Comparison of ENCODE assay signal across 8 cellular contexts in genomic region chr6:158660331-158660730, GRCh38. TPM values are rescaled to one million over a fixed set of nuclear protein-coding genes. Genes with fewer than 3 reads are reported as not detected.
DNase-seq lines count a peak whose midpoint lies in the region; ATAC-seq and TF ChIP-seq lines count a peak whose summit lies in the region.

No MANE protein-coding gene starts in this region.

- peak overlapping the region in 6 of 8 donors; percentile 35 to 62 (median 48) for H3K4me3 Mint-ChIP-seq in CD4-positive, alpha-beta memory T cell

- no peaks in the 10 kb centered on the region for H3K27me3 Mint-ChIP-seq in CD4-positive, alpha-beta memory T cell

- H4K20me1 ChIP-seq in hepatocyte (ENCODE audit: insufficient read depth, poor library complexity, severe bottlenecking): no peaks in the 10 kb centered on the region

- WGBS in hepatocyte (ENCODE audit: low lambda C conversion rate, missing lambda C conversion rate): 43% methylated on average over 10 of the region's 10 CpGs
- WGBS in upper lobe of left lung, 2 donors: 20 to 41% methylated on average over 10 of the region's 10 CpGs

- POLR2A ChIA-PET in CD4-positive, alpha-beta memory T cell (lab: Charles Lee; ENCODE audit: partially characterized antibody): interaction anchor here (0.7 to 4.3 kb wide), 9 partner anchors 10 to 1063 kb away, joined by 3 to 34 read pairs (median 5); partner anchors contain the start of genes DYNLT1, RSPH3 and SYTL3

- peaks cover 34 to 38% of the 10 kb centered on the region in 2 donors for H3K36me3 Mint-ChIP-seq in CD4-positive, alpha-beta memory T cell

- no peak for TF ChIP-seq POLR2A in upper lobe of left lung (IDR thresholded peaks at IDR 0.05)

- DNase-seq in CD4-positive, alpha-beta memory T cell: peak; percentile 61 to 70 (median 67)
- DNase-seq in NCI-H2171 (lab: John Stamatoyannopoulos, UW) (peak; percentile 38), hepatocyte (ENCODE audit: low spot score) (peak; percentile 71), upper lobe of left lung (no peak), occipital lobe (lab: John Stamatoyannopoulos, UW) (no peak)
- DNase-seq in activated CD8-positive, alpha-beta memory T cell treated with anti-CD3 and anti-CD28 coated beads, Interleukin-2, amount 50 U/mL, for 48 hours: peak; percentile 59

- no peak overlapping the region for H2AFZ ChIP-seq in hepatocyte

- peak overlapping the region; percentile 35 to 93 (median 88) for H3K27ac Mint-ChIP-seq in CD4-positive, alpha-beta memory T cell

- peaks cover 28% of the 10 kb centered on the region for H3K4me1 ChIP-seq in CD4-positive, alpha-beta memory T cell (ENCODE audit: insufficient read depth, low read length)
- peaks cover 19% of the 10 kb centered on the region for H3K4me1 ChIP-seq in hepatocyte (ENCODE audit: insufficient read depth)
- peaks cover 10 to 40% (median 31%) of the 10 kb centered on the region in 4 donors for H3K4me1 ChIP-seq in upper lobe of left lung

- H3K4me2 ChIP-seq in hepatocyte: no peak overlapping the region

- CTCF ChIA-PET in CD4-positive, alpha-beta memory T cell (lab: Charles Lee; ENCODE audit: partially characterized antibody): interaction anchor here (0.6 to 7.5 kb wide), 28 partner anchors 9 to 816 kb away, joined by 3 to 220 read pairs (median 4); partner anchors contain the start of genes DYNLT1, SYTL3 and TMEM181

- intact Hi-C loops in CD4-positive, alpha-beta memory T cell (cut with micrococcal nuclease): loop anchor here (1.0 kb wide), 3 partner anchors 27 to 312 kb away; no protein-coding TSS in a partner anchor

- no peak overlapping the region for H3K4me3 ChIP-seq in CD4-positive, alpha-beta memory T cell (ENCODE audit: low read length in 2 of 2)
- H3K4me3 ChIP-seq in hepatocyte (no peak overlapping the region), upper lobe of left lung (no peak overlapping the region)

- peaks cover 0 to 2% (median 0%) of the 10 kb centered on the region in 8 donors for H3K9me3 Mint-ChIP-seq in CD4-positive, alpha-beta memory T cell

- peak; percentile 53 for ATAC-seq in GM21717 (IDR thresholded peaks at IDR 0.05; ENCODE audit: unreplicated experiment)
- ATAC-seq in upper lobe of left lung (ENCODE audit: low FRiP score in 2 of 2): peak; percentile 50
- ATAC-seq in HG03196 (IDR thresholded peaks at IDR 0.05; ENCODE audit: unreplicated experiment): no peak

- no peak overlapping the region for H3K27ac ChIP-seq in CD4-positive, alpha-beta memory T cell (ENCODE audit: low read depth, low read length)
- H3K27ac ChIP-seq in hepatocyte: no peak overlapping the region
- no peak overlapping the region for H3K27ac ChIP-seq in upper lobe of left lung

- peaks cover 20 to 45% (median 30%) of the 10 kb centered on the region in 4 donors for H3K4me1 Mint-ChIP-seq in CD4-positive, alpha-beta memory T cell

- H3K9me3 ChIP-seq in CD4-positive, alpha-beta memory T cell (ENCODE audit: control insufficient read depth in 1 of 2, low read length in 2 of 2): no peaks in the 10 kb centered on the region
- H3K9me3 ChIP-seq in hepatocyte (ENCODE audit: low read depth) (no peaks in the 10 kb centered on the region), upper lobe of left lung (no peaks in the 10 kb centered on the region)

- H3K9me2 ChIP-seq in hepatocyte (replicated peaks; ENCODE audit: insufficient read depth): no peaks in the 10 kb centered on the region

- H3K36me3 ChIP-seq in CD4-positive, alpha-beta memory T cell (ENCODE audit: insufficient read depth, low read length): peaks cover 16% of the 10 kb centered on the region
- H3K36me3 ChIP-seq in hepatocyte (replicated peaks; ENCODE audit: insufficient read depth, low read depth) (no peaks in the 10 kb centered on the region), upper lobe of left lung (no peaks in the 10 kb centered on the region)

- no peaks in the 10 kb centered on the region for H3K27me3 ChIP-seq in CD4-positive, alpha-beta memory T cell (ENCODE audit: insufficient read depth, low read length)
- H3K27me3 ChIP-seq in hepatocyte: no peaks in the 10 kb centered on the region
- no peaks in the 10 kb centered on the region for H3K27me3 ChIP-seq in upper lobe of left lung

- H3K79me2 ChIP-seq in hepatocyte: no peaks in the 10 kb centered on the region

- TF ChIP-seq CTCF in hepatocyte (IDR thresholded peaks at IDR 0.05; ENCODE audit: poor library complexity): peak; percentile 60
- TF ChIP-seq CTCF in upper lobe of left lung (IDR thresholded peaks at IDR 0.05): peak in 5 of 6 experiments; percentile 22 to 61 (median 50)

- TF ChIP-seq EP300 in upper lobe of left lung (IDR thresholded peaks at IDR 0.05): no peak

RNA-seq across cellular contexts. Expression of gene SYTL3, which starts 10.5 kb away (rescaled TPM):
- total RNA-seq in CD4-positive, alpha-beta memory T cell: 10 to 100 TPM; 22.2 to 24.3 TPM
- polyA plus RNA-seq in CD4-positive, alpha-beta memory T cell: 10 to 100 TPM; 11.9 to 13.3 TPM
- 1.4 and 1.7 TPM in 2 replicates for total RNA-seq in hepatocyte
- polyA plus RNA-seq in hepatocyte: 1.5 and 3.1 TPM in 2 replicates
- total RNA-seq in upper lobe of left lung: 10 to 100 TPM; 10.3 to 28.3 (median 20.0) TPM
- total RNA-seq in occipital lobe: 2.0 TPM

RNA-seq across cellular contexts. Expression of gene DYNLT1, which starts 15.8 kb away (rescaled TPM):
- total RNA-seq in CD4-positive, alpha-beta memory T cell: 10 to 100 TPM; 78.8 to 90.4 TPM
- 100 to 1,000 TPM in 1 of 2 donors, 10 to 100 TPM in 1; 93.8 to 105 TPM for polyA plus RNA-seq in CD4-positive, alpha-beta memory T cell
- total RNA-seq in hepatocyte: 81.4 and 82.6 TPM in 2 replicates
- 180 and 219 TPM in 2 replicates for polyA plus RNA-seq in hepatocyte
- total RNA-seq in upper lobe of left lung: 100 to 1,000 TPM in 3 of 6 donors, 10 to 100 TPM in 3; 49.2 to 119 (median 100) TPM
- total RNA-seq in occipital lobe: 75.6 TPM

Comparison
In these comparisons a context has a peak if more than half of its experiments do, and no peak if none do; other contexts are left out.
1. DNase-seq: peak in CD4-positive, alpha-beta memory T cell (5 of 5), NCI-H2171 (single experiment), activated CD8-positive, alpha-beta memory T cell treated with anti-CD3 and anti-CD28 coated beads, Interleukin-2, amount 50 U/mL, for 48 hours (single experiment) and hepatocyte (single experiment); none in upper lobe of left lung (0 of 2) and occipital lobe (single experiment).